ENCODE assay signal across 13 cellular contexts in the genomic region with DNA sequence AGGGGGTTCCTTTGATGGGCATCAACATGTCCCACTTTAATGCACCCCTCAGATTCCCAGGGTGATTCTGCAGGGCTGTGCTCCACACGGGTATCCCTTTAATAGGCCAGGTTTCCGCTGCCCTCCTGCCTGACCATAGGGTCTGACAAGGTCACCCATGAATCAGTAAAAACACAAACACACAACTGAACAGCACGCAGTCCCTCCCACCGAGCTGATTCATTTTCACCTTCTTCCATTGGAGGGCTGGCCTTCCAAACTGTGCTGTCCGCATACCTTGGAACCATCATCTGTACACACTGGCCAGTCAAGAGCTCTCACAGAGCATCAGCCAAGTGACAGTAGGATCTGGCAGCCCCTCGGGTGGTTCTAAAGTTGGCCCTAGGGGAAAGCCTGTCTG.
DNase-seq lines count a peak whose midpoint lies in the region; ATAC-seq and TF ChIP-seq lines count a peak whose summit lies in the region.
"Had no signal": no experiment of that assay in that cellular context is flagged by ENCODE, and none has a peak within 500 bp of the region (broad histone marks: within the 10 kb centered on the region; RNA-seq: fewer than 3 reads in every experiment).

No MANE protein-coding gene starts in this region.

- no peak overlapping the region for H3K4me3 ChIP-seq in choroid plexus epithelial cell (ENCODE audit: low read depth, low read length)
- H3K4me3 ChIP-seq: A549, BLaER1 had no signal

- ATAC-seq in HG02588 (IDR thresholded peaks at IDR 0.05; ENCODE audit: unreplicated experiment) (no peak), GM18519 (IDR thresholded peaks at IDR 0.05; ENCODE audit: low FRiP score, unreplicated experiment) (no peak), GM19351 (IDR thresholded peaks at IDR 0.05; ENCODE audit: unreplicated experiment) (no peak)
- ATAC-seq: A549 had no signal

- peak; percentile 49 for DNase-seq in EL
- DNase-seq in M059J (ENCODE audit: low read depth) = peak; percentile 72
- DNase-seq in choroid plexus epithelial cell (ENCODE audit: low read depth) = peak; percentile 41
- DNase-seq in SKM-1 (lab: John Stamatoyannopoulos, UW; ENCODE audit: unreplicated experiment) = no peak
- DNase-seq: AML-193; CD4-positive, CD25-positive, alpha-beta regulatory T cell; DMS53; H7 had no signal

- no peak for TF ChIP-seq CTCF in choroid plexus epithelial cell (conservative IDR thresholded peaks at IDR 0.05; ENCODE audit: low read depth, low read length)
